In the genomic region with DNA sequence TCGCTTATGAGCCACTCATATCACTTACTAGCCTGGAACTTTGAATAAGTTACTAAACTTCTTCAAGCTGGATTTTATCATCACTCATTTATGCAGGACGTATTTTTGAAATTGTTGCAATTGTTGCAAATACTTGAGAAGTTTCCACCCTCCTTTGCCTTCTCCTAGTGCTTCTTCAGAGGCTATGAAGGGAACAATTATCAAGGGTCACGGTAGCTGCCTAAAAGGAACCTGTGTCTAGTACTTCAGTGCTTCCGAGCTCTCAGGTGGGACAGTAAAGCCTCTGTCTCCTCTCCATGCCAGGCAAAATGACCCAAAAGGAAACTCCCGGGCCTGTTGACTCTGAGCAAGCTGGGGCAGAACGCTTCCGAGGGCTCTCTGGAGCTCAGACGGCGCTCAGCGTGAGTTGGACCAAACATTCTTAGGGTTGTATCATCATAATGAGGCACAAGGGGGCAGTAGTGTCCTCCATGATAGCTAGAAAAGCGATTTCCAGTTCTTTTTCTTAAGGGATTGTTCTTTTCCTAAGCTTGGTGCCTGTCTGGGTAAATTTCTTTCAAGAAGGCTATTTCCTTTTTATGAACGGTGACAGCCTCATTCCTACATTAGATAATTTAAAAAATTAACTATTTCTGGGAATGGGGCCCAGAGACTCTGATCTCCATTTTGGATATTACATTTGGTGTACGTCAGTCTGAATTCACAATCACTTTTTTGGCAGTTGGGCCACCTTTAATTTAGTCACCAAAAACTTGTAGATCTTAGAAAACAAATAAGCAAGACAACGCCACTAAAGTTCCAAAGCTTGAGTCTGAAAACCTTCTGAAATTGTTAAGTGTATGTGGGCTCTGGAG, we compare ENCODE assay signal across 8 cellular contexts.
A peak's percentile ranks its signal among the peaks of the same experiment; 100 is the strongest.
DNase-seq lines count a peak whose midpoint lies in the region; ATAC-seq, FAIRE-seq and TF ChIP-seq lines count a peak whose summit lies in the region.

No MANE protein-coding gene starts in this region.

- FAIRE-seq in RCC 7860 (lab: Jason Lieb, UNC): peak; percentile 11

- H3K4me1 ChIP-seq in KMS-11 (ENCODE audit: low read depth, poor library complexity, severe bottlenecking) (no peaks in the 10 kb centered on the region), suprapubic skin (peaks cover 3% of the 10 kb centered on the region)

- 27% methylated on average over 13 of the region's 14 CpGs for WGBS in suprapubic skin

- TF ChIP-seq EP300 in suprapubic skin (IDR thresholded peaks at IDR 0.05): no peak

- H3K36me3 ChIP-seq in KMS-11 (ENCODE audit: insufficient read depth) (no peaks in the 10 kb centered on the region), kidney epithelial cell (ENCODE audit: control insufficient read depth, insufficient read depth, low read length) (no peaks in the 10 kb centered on the region), suprapubic skin (no peaks in the 10 kb centered on the region)

- TF ChIP-seq CTCF in KMS-11 (conservative IDR thresholded peaks at IDR 0.05; ENCODE audit: low read depth, low read length): peak; percentile 61
- TF ChIP-seq CTCF in cardiac fibroblast (IDR thresholded peaks at IDR 0.05; ENCODE audit: low read depth, low read length): peak; percentile 72
- peak; percentile 70 for TF ChIP-seq CTCF in kidney epithelial cell (IDR thresholded peaks at IDR 0.05; ENCODE audit: insufficient read depth, low read length, poor library complexity, severe bottlenecking)
- peak in 1 of 2 donors; percentile 42 for TF ChIP-seq CTCF in suprapubic skin (IDR thresholded peaks at IDR 0.05)

- peak; percentile 84 for ATAC-seq in GM21529 (IDR thresholded peaks at IDR 0.05; ENCODE audit: unreplicated experiment)

- no peak for TF ChIP-seq POLR2A in suprapubic skin (IDR thresholded peaks at IDR 0.05)

- H3K4me3 ChIP-seq in KMS-11 (IDR thresholded peaks at IDR 0.05; ENCODE audit: insufficient read depth, low read depth, low read length): no peak overlapping the region
- H3K4me3 ChIP-seq in cardiac fibroblast (replicated peaks in 1 of 2; ENCODE audit: low read depth in 2 of 2, low read length in 2 of 2): no peak overlapping the region
- no peak overlapping the region for H3K4me3 ChIP-seq in kidney epithelial cell (ENCODE audit: low read depth, low read length)
- H3K4me3 ChIP-seq in suprapubic skin: no peak overlapping the region

- H3K27me3 ChIP-seq in KMS-11 (ENCODE audit: insufficient read depth, low read depth) (no peaks in the 10 kb centered on the region), kidney epithelial cell (ENCODE audit: control insufficient read depth, insufficient read depth, low read length) (no peaks in the 10 kb centered on the region), suprapubic skin (no peaks in the 10 kb centered on the region)

- DNase-seq in ELF-1 (ENCODE audit: low read depth, low spot score): peak; percentile 71
- DNase-seq in RCC 7860 (ENCODE audit: low spot score): peak; percentile 38
- peak; percentile 77 to 80 for DNase-seq in cardiac fibroblast (ENCODE audit: low read depth in 2 of 2)
- DNase-seq in kidney epithelial cell (ENCODE audit: low read depth): peak; percentile 10
- DNase-seq in stimulated activated CD8-positive, alpha-beta memory T cell treated with anti-CD3 and anti-CD28 coated beads, Interleukin-4, amount 100 ng/mL, for 48 hours: peak; percentile 35
- DNase-seq in suprapubic skin (ENCODE audit: low spot score in 2 of 2): no peak

- H3K9ac ChIP-seq in KMS-11: no peak overlapping the region

- no peaks in the 10 kb centered on the region for H3K9me3 ChIP-seq in suprapubic skin

- no peaks in the 10 kb centered on the region for H3K79me2 ChIP-seq in KMS-11 (ENCODE audit: insufficient read depth, low read depth)

- H3K27ac ChIP-seq in KMS-11 (no peak overlapping the region), suprapubic skin (no peak overlapping the region)

- H3K4me2 ChIP-seq in KMS-11: no peak overlapping the region

- no peak overlapping the region for H2AFZ ChIP-seq in KMS-11 (ENCODE audit: low read depth)

- no peaks in the 10 kb centered on the region for H4K20me1 ChIP-seq in KMS-11 (ENCODE audit: insufficient read depth)

Comparison
In these comparisons a context has a peak if more than half of its experiments do, and no peak if none do; other contexts are left out.
1. DNase-seq: peak in ELF-1 (single experiment), RCC 7860 (single experiment), cardiac fibroblast (2 of 2), kidney epithelial cell (single experiment) and stimulated activated CD8-positive, alpha-beta memory T cell treated with anti-CD3 and anti-CD28 coated beads, Interleukin-4, amount 100 ng/mL, for 48 hours (single experiment); none in suprapubic skin (0 of 2).